Comparison of ENCODE assay signal across 21 cellular contexts in the genomic region with DNA sequence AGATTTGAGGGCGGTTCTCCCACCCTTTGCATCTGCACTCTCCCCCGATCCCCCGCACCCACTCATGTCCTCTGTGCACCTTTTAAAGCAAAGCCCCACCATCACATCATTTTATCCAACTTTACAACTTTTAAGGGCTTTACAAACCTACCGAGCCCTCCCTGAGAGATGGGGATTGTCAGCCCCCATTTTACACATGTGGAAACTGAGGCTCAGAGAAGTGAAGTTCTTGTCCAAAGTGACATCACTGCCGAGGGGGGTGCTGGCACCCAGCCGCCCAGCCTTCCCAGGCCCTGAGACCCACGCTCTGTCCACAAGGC.
DNase-seq lines count a peak whose midpoint lies in the region; ATAC-seq, FAIRE-seq and TF ChIP-seq lines count a peak whose summit lies in the region.
"Had no signal": no experiment of that assay in that cellular context is flagged by ENCODE, and none has a peak within 500 bp of the region (broad histone marks: within the 10 kb centered on the region; RNA-seq: fewer than 3 reads in every experiment).

No MANE protein-coding gene starts in this region.

- intact Hi-C loops in HepG2 (cut with micrococcal nuclease; ENCODE audit: unreplicated experiment) (no loop called here), right lobe of liver (cut with DNase I) (no loop called here), esophagus muscularis mucosa (cut with DNase I) (no loop called here)

- H2AFZ ChIP-seq in HepG2 (ENCODE audit: low read length) (no peak overlapping the region), neuronal stem cell (ENCODE audit: low read length) (no peak overlapping the region)

- POLR2A ChIA-PET in HepG2 (lab: Yijun Ruan, JAX): interaction anchor here (0.8 to 1.0 kb wide), 2 partner anchors 20 to 1259 kb away, joined by 3 to 4 read pairs; a partner anchor contains a TSS

- no peaks in the 10 kb centered on the region for H3K36me3 ChIP-seq in HepG2 (replicated peaks in 1 of 2; ENCODE audit: control insufficient read depth in 1 of 2, insufficient read depth in 2 of 2, low read length in 2 of 2)
- H3K36me3 ChIP-seq in right lobe of liver: no peaks in the 10 kb centered on the region
- no peaks in the 10 kb centered on the region for H3K36me3 ChIP-seq in esophagus muscularis mucosa
- no peaks in the 10 kb centered on the region for H3K36me3 ChIP-seq in neuronal stem cell (replicated peaks in 1 of 2; ENCODE audit: control insufficient read depth in 2 of 2, insufficient read depth in 2 of 2, low read length in 2 of 2)
- H3K36me3 ChIP-seq: BLaER1 treated with 17β-estradiol and CSF1 and Interleukin-3, amounts not matched to agents 10 nM and 100 nM had no signal

- H3K4me1 Mint-ChIP-seq in activated T-helper 17 cell treated with anti-CD3 and anti-CD28 coated beads, Interleukin-2, amount 50 U/mL, for 72 hours: no peaks in the 10 kb centered on the region
- H3K4me1 Mint-ChIP-seq: B cell had no signal

- peak overlapping the region; percentile 70 for H2AK5ac ChIP-seq in neuronal stem cell (ENCODE audit: low read depth, low read length)

- H4K8ac ChIP-seq in neuronal stem cell (ENCODE audit: low read depth, low read length): no peak overlapping the region

- no peak overlapping the region for H3K4me3 Mint-ChIP-seq in activated T-helper 17 cell treated with anti-CD3 and anti-CD28 coated beads, Interleukin-2, amount 50 U/mL, for 72 hours
- H3K4me3 Mint-ChIP-seq: B cell; CD4-positive, alpha-beta T cell; CD8-positive, alpha-beta T cell had no signal

- no peaks in the 10 kb centered on the region for H3K36me3 Mint-ChIP-seq in activated T-helper 17 cell treated with anti-CD3 and anti-CD28 coated beads, Interleukin-2, amount 50 U/mL, for 72 hours (ENCODE audit: low read depth)
- H3K36me3 Mint-ChIP-seq: CD8-positive, alpha-beta T cell had no signal

- no peak for TF ChIP-seq RAD21 in HepG2 (CRISPR knock-in tag; IDR thresholded peaks at IDR 0.05)

- no peak overlapping the region for H3K9ac ChIP-seq in HepG2 (ENCODE audit: insufficient read depth, low read depth, low read length)
- H3K9ac ChIP-seq in neuronal stem cell (ENCODE audit: low read depth, low read length, poor library complexity): no peak overlapping the region
- H3K9ac ChIP-seq: BLaER1 treated with 17β-estradiol and CSF1 and Interleukin-3, amounts not matched to agents 10 nM and 100 nM had no signal

- H3K4ac ChIP-seq in neuronal stem cell (ENCODE audit: low read length): no peak overlapping the region

- H3K27ac ChIP-seq in HepG2 (ENCODE audit: extremely low read length, insufficient read depth, low read length) (peak overlapping the region; percentile 62), right lobe of liver (peak overlapping the region in 1 of 3 donors; percentile 90), esophagus muscularis mucosa (replicated peaks in 1 of 4) (no peak overlapping the region), neuronal stem cell (replicated peaks; ENCODE audit: low read length) (no peak overlapping the region)
- H3K27ac ChIP-seq: 22Rv1; A549; BLaER1 treated with 17β-estradiol and CSF1 and Interleukin-3, amounts not matched to agents 10 nM and 100 nM; C4-2B had no signal

- H3K14ac ChIP-seq in neuronal stem cell (ENCODE audit: low read length): no peak overlapping the region

- H2BK12ac ChIP-seq in neuronal stem cell (ENCODE audit: low read length): no peak overlapping the region

- no peak for FAIRE-seq in HepG2 (lab: Jason Lieb, UNC)
- FAIRE-seq: A549, D721Med, G401.6, GM12891 had no signal

- H3K79me2 ChIP-seq in HepG2 (ENCODE audit: insufficient read depth, low read length): no peaks in the 10 kb centered on the region

- no peak for TF ChIP-seq CTCF in HepG2 (CRISPR knock-in tag; IDR thresholded peaks at IDR 0.05)
- no peak for TF ChIP-seq CTCF in right lobe of liver (IDR thresholded peaks at IDR 0.05)
- TF ChIP-seq CTCF in esophagus muscularis mucosa (IDR thresholded peaks at IDR 0.05): no peak

- H3K9me3 Mint-ChIP-seq in activated T-helper 17 cell treated with anti-CD3 and anti-CD28 coated beads, Interleukin-2, amount 50 U/mL, for 72 hours: peaks cover 12% of the 10 kb centered on the region

- ATAC-seq in HepG2 (no peak), right lobe of liver (no peak), GM18511 (IDR thresholded peaks at IDR 0.05; ENCODE audit: unreplicated experiment) (no peak)
- no peak for ATAC-seq in activated T-helper 17 cell treated with anti-CD3 and anti-CD28 coated beads, Interleukin-2, amount 50 U/mL, for 72 hours (replicated peaks)
- ATAC-seq: A549; CD8-positive, alpha-beta T cell had no signal

- BruUV-seq in HepG2 (replicated peaks; lab: Mats Ljungman, UMichigan): no TSS peak

- 76% methylated on average over 5 of the region's 7 CpGs for WGBS in HepG2 (ENCODE audit: low lambda C conversion rate)
- 85% methylated on average over 4 of the region's 7 CpGs for WGBS in right lobe of liver (ENCODE audit: insufficient coverage, low coverage, low lambda C conversion rate, missing lambda C conversion rate)
- WGBS in esophagus muscularis mucosa: 79% methylated on average over 5 of the region's 7 CpGs
- WGBS in neuronal stem cell (ENCODE audit: extremely low coverage in 2 of 2, insufficient read length in 2 of 2, insufficient replicate concordance in 1 of 2), 2 donors: no CpG with 5 or more reads among the region's 7 CpGs

- no peaks in the 10 kb centered on the region for H3K79me1 ChIP-seq in neuronal stem cell (ENCODE audit: low read depth, low read length)

- no peak for DNase-seq in HepG2 (ENCODE audit: low spot score)
- DNase-seq in right lobe of liver: no peak
- peak; percentile 42 for DNase-seq in esophagus muscularis mucosa (ENCODE audit: extremely low spot score)
- DNase-seq in neuronal stem cell (ENCODE audit: low spot score): no peak
- DNase-seq: AML-193; Caco-2; Calu3; CD4-positive, alpha-beta T cell; CD8-positive, alpha-beta T cell; DMS79 treated with DMSO at 0.1 percent for 48 hours; GF-D8 had no signal

- peak overlapping the region; percentile 9 for H2BK5ac ChIP-seq in neuronal stem cell (ENCODE audit: low read length)

- H3K27me3 Mint-ChIP-seq in activated T-helper 17 cell treated with anti-CD3 and anti-CD28 coated beads, Interleukin-2, amount 50 U/mL, for 72 hours: peaks cover 11% of the 10 kb centered on the region

- in situ Hi-C loops in HepG2 (cut with HindIII; ENCODE audit: extremely low pct_ligation_motif_present, low pct_unique_long_range_greater_than_20kb): no loop called here

- CTCF ChIA-PET in HepG2 (lab: Yijun Ruan, JAX; ENCODE audit: low intra/inter-chr PET ratio, low total read pairs): interaction anchor here (1.7 kb wide), 1 partner anchor 1436 kb away, joined by 3 read pairs; no protein-coding TSS in a partner anchor

- H3K4me1 ChIP-seq in HepG2 (ENCODE audit: insufficient read depth, low read length) (peaks cover 26% of the 10 kb centered on the region), right lobe of liver (peaks cover 0 to 32% (median 3%) of the 10 kb centered on the region in 4 donors), esophagus muscularis mucosa (peaks cover 0 to 9% (median 3%) of the 10 kb centered on the region in 4 donors), neuronal stem cell (ENCODE audit: control insufficient read depth in 2 of 2, insufficient read depth in 1 of 2, low read depth in 1 of 2, low read length in 2 of 2) (peaks cover 0 to 4% of the 10 kb centered on the region in 2 donors)
- H3K4me1 ChIP-seq: A549; BLaER1 treated with 17β-estradiol and CSF1 and Interleukin-3, amounts not matched to agents 10 nM and 100 nM; Caco-2 had no signal

- no peak overlapping the region for H3K27ac Mint-ChIP-seq in activated T-helper 17 cell treated with anti-CD3 and anti-CD28 coated beads, Interleukin-2, amount 50 U/mL, for 72 hours
- H3K27ac Mint-ChIP-seq: B cell; CD4-positive, alpha-beta T cell; CD8-positive, alpha-beta T cell had no signal

- no peak overlapping the region for H3K18ac ChIP-seq in neuronal stem cell (ENCODE audit: low read length)

- TF ChIP-seq POLR2A in HepG2 (IDR thresholded peaks at IDR 0.05; ENCODE audit: insufficient read depth in 1 of 2, low read depth in 2 of 2, low read length in 2 of 2) (no peak), right lobe of liver (IDR thresholded peaks at IDR 0.05) (no peak), esophagus muscularis mucosa (IDR thresholded peaks at IDR 0.05; ENCODE audit: low read depth) (no peak)

- H3K4me3 ChIP-seq in HepG2 (replicated peaks in 1 of 3; ENCODE audit: insufficient read depth in 1 of 3, low read depth in 2 of 3, low read length in 3 of 3) (peak overlapping the region in 1 of 3 experiments; percentile 43; a peak in 1 of 6 replicates), right lobe of liver (no peak overlapping the region), esophagus muscularis mucosa (no peak overlapping the region), neuronal stem cell (ENCODE audit: low read length in 2 of 2) (no peak overlapping the region)
- H3K4me3 ChIP-seq: A549; BLaER1 treated with 17β-estradiol and CSF1 and Interleukin-3, amounts not matched to agents 10 nM and 100 nM had no signal

- H3K4me2 ChIP-seq in HepG2 (ENCODE audit: low read depth, low read length) (peak overlapping the region; percentile 71), neuronal stem cell (ENCODE audit: insufficient read depth, low read length, poor library complexity, severe bottlenecking) (no peak overlapping the region)
- H3K4me2 ChIP-seq: A549; BLaER1 treated with 17β-estradiol and CSF1 and Interleukin-3, amounts not matched to agents 10 nM and 100 nM had no signal

- H3K9me3 ChIP-seq in HepG2 (ENCODE audit: low read length) (peaks cover 10% of the 10 kb centered on the region; the same call in 1 of the 2 replicates), right lobe of liver (no peaks in the 10 kb centered on the region), esophagus muscularis mucosa (peaks cover 0 to 15% (median 0%) of the 10 kb centered on the region in 4 donors), neuronal stem cell (replicated peaks in 1 of 2; ENCODE audit: control insufficient read depth in 2 of 2, insufficient read depth in 1 of 2, low read depth in 1 of 2, low read length in 2 of 2) (peaks cover 0 to 2% of the 10 kb centered on the region in 2 donors)
- H3K9me3 ChIP-seq: Caco-2 had no signal

- no peaks in the 10 kb centered on the region for H4K20me1 ChIP-seq in HepG2 (ENCODE audit: insufficient read depth, low read length)
- H4K20me1 ChIP-seq: BLaER1 treated with 17β-estradiol and CSF1 and Interleukin-3, amounts not matched to agents 10 nM and 100 nM had no signal

- H3K23ac ChIP-seq in neuronal stem cell (ENCODE audit: low read depth, low read length, poor library complexity): peak overlapping the region; percentile 35

- no peak overlapping the region for H4K91ac ChIP-seq in neuronal stem cell (ENCODE audit: low read depth, low read length, poor library complexity)

- H2BK120ac ChIP-seq in neuronal stem cell (ENCODE audit: low read depth, low read length): no peak overlapping the region

- H2BK15ac ChIP-seq in neuronal stem cell (ENCODE audit: low read length): no peak overlapping the region

- TF ChIP-seq EP300 in HepG2 (IDR thresholded peaks at IDR 0.05; ENCODE audit: low read depth in 2 of 2, low read length in 2 of 2) (no peak), HepG2 (CRISPR knock-in tag; IDR thresholded peaks at IDR 0.05; ENCODE audit: borderline replicate concordance) (no peak), esophagus muscularis mucosa (IDR thresholded peaks at IDR 0.05) (no peak)

- H3K27me3 ChIP-seq in HepG2 (ENCODE audit: control insufficient read depth in 1 of 2, insufficient read depth in 2 of 2, low read length in 2 of 2) (no peaks in the 10 kb centered on the region), right lobe of liver (no peaks in the 10 kb centered on the region), esophagus muscularis mucosa (peaks cover 0 to 7% (median 0%) of the 10 kb centered on the region in 4 donors), neuronal stem cell (ENCODE audit: control insufficient read depth in 3 of 3, insufficient read depth in 3 of 3, low read depth in 1 of 3, low read length in 3 of 3) (no peaks in the 10 kb centered on the region)
- H3K27me3 ChIP-seq: BLaER1 treated with 17β-estradiol and CSF1 and Interleukin-3, amounts not matched to agents 10 nM and 100 nM had no signal
